2 cellular contexts compared by ENCODE assay signal in genomic region chr10:133135116-133135465, GRCh38.
TF ChIP-seq lines count a peak whose summit lies in the region.

No MANE protein-coding gene starts in this region.

TF ChIP-seq in HepG2, 621 proteins besides CTCF, POLR2A, EP300 and RAD21:
- TF ChIP-seq ZFP91 (CRISPR knock-in tag; IDR thresholded peaks at IDR 0.05; ENCODE audit: borderline replicate concordance): no peak

TF ChIP-seq in WTC11, 78 proteins besides CTCF, POLR2A, EP300 and RAD21:
- TF ChIP-seq FOXK1 (CRISPR knock-in tag; IDR thresholded peaks at IDR 0.05) (no peak), CREB1 (CRISPR knock-in tag; IDR thresholded peaks at IDR 0.05) (no peak), NFYB (CRISPR knock-in tag; conservative IDR thresholded peaks at IDR 0.05; ENCODE audit: low read depth) (no peak), PRDM15 (CRISPR knock-in tag; IDR thresholded peaks at IDR 0.05) (no peak), NR2C2 (CRISPR knock-in tag; IDR thresholded peaks at IDR 0.05) (no peak), NFE2L1 (CRISPR knock-in tag; IDR thresholded peaks at IDR 0.05) (no peak), E2F4 (CRISPR knock-in tag; IDR thresholded peaks at IDR 0.05; ENCODE audit: borderline replicate concordance, low read depth) (no peak), HMGA2 (CRISPR knock-in tag; IDR thresholded peaks at IDR 0.05) (no peak), OVOL2 (CRISPR knock-in tag; IDR thresholded peaks at IDR 0.05; ENCODE audit: borderline replicate concordance) (no peak), CDX4 (CRISPR knock-in tag; IDR thresholded peaks at IDR 0.05; ENCODE audit: borderline replicate concordance) (no peak), ATF1 (CRISPR knock-in tag; IDR thresholded peaks at IDR 0.05) (no peak), ZNF232 (CRISPR knock-in tag; IDR thresholded peaks at IDR 0.05) (no peak), ZNF138 (CRISPR knock-in tag; conservative IDR thresholded peaks at IDR 0.05) (no peak)
TF ChIP-seq in WTC11: peak in this region for 0.
